11 cellular contexts compared by ENCODE assay signal in the genomic region with DNA sequence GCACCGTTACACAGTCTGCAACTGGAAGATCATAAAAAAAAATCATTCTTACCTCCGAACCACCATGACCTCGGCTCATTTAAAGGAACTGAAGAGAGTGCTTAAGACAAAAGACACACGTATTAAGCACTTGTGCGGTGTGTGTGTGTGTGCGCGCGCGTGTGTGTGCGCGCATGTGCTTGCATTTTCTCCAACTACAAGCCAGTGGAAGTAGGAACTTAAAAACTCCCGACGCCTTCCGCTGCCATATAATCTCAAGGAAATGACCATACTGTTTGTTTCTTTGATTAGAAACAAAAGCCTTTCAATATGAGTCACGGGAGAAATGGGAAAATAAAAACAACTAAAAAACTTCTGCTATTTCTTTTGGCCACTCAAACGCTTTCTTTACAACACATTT. TPM values are rescaled to one million over a fixed set of nuclear protein-coding genes. Genes with fewer than 3 reads are reported as not detected.
DNase-seq lines count a peak whose midpoint lies in the region; ATAC-seq and TF ChIP-seq lines count a peak whose summit lies in the region.
"Had no signal": no experiment of that assay in that cellular context is flagged by ENCODE, and none has a peak within 500 bp of the region (broad histone marks: within the 10 kb centered on the region; RNA-seq: fewer than 3 reads in every experiment).

No MANE protein-coding gene starts in this region.

- H3K9me3 ChIP-seq in right cardiac atrium (ENCODE audit: control insufficient read depth, low read length) = no peaks in the 10 kb centered on the region
- H3K9me3 ChIP-seq in stomach = peaks cover 0 to under 1% (median 0%) of the 10 kb centered on the region in 4 donors

- H3K4me3 ChIP-seq in right cardiac atrium (ENCODE audit: low read length) (peak overlapping the region; percentile 47), stomach (peak overlapping the region in 2 of 4 donors; percentile 9 to 21)

- ATAC-seq in activated CD8-positive, alpha-beta T cell treated with anti-CD3 and anti-CD28 coated beads for 36 hours = no peak
- peak; percentile 86 to 92 for ATAC-seq in right cardiac atrium

- H3K4me1 Mint-ChIP-seq in activated CD8-positive, alpha-beta T cell treated with anti-CD3 and anti-CD28 coated beads for 36 hours (ENCODE audit: low read depth) = peaks cover 15% of the 10 kb centered on the region
- no peaks in the 10 kb centered on the region for H3K4me1 Mint-ChIP-seq in glutamatergic neuron (ENCODE audit: low read depth, unreplicated experiment)

- CTCF ChIA-PET in activated CD8-positive, alpha-beta T cell treated with anti-CD3 and anti-CD28 coated beads for 36 hours (lab: Charles Lee) = no interaction called here

- peaks cover 24% of the 10 kb centered on the region for H3K27me3 Mint-ChIP-seq in activated CD8-positive, alpha-beta T cell treated with anti-CD3 and anti-CD28 coated beads for 36 hours
- no peaks in the 10 kb centered on the region for H3K27me3 Mint-ChIP-seq in glutamatergic neuron (ENCODE audit: unreplicated experiment)

- peak overlapping the region; percentile 67 for H3K4me3 Mint-ChIP-seq in activated CD8-positive, alpha-beta T cell treated with anti-CD3 and anti-CD28 coated beads for 36 hours
- no peak overlapping the region for H3K4me3 Mint-ChIP-seq in glutamatergic neuron (ENCODE audit: unreplicated experiment)
- H3K4me3 Mint-ChIP-seq: mesothelial cell of epicardium had no signal

- peak; percentile 47 to 49 for DNase-seq in NOMO-1 (lab: John Stamatoyannopoulos, UW; ENCODE audit: unreplicated experiment in 2 of 2)
- DNase-seq in NOMO-1 treated with dmso at 0.1 percent for 144 hours (lab: John Stamatoyannopoulos, UW; ENCODE audit: unreplicated experiment) = no peak
- DNase-seq in activated CD8-positive, alpha-beta T cell treated with anti-CD3 and anti-CD28 coated beads for 36 hours = no peak
- peak; percentile 61 to 83 (median 80) for DNase-seq in right cardiac atrium
- no peak for DNase-seq in stomach
- DNase-seq in superior temporal gyrus (ENCODE audit: extremely low spot score) = no peak
- no peak for DNase-seq in ureter (ENCODE audit: low spot score)
- DNase-seq in glutamatergic neuron = no peak
- DNase-seq: 8988T, NCI-H1694 had no signal

- WGBS in right cardiac atrium = 54% methylated on average over 16 of the region's 16 CpGs
- 58 to 71% (median 66%) methylated on average over 16 of the region's 16 CpGs for WGBS in stomach, 5 donors

- H3K9me3 Mint-ChIP-seq in activated CD8-positive, alpha-beta T cell treated with anti-CD3 and anti-CD28 coated beads for 36 hours = no peaks in the 10 kb centered on the region
- peaks cover 3% of the 10 kb centered on the region for H3K9me3 Mint-ChIP-seq in glutamatergic neuron (ENCODE audit: unreplicated experiment)
- H3K9me3 Mint-ChIP-seq: mesothelial cell of epicardium had no signal

- no peaks in the 10 kb centered on the region for H3K36me3 Mint-ChIP-seq in activated CD8-positive, alpha-beta T cell treated with anti-CD3 and anti-CD28 coated beads for 36 hours (ENCODE audit: low read depth)
- H3K36me3 Mint-ChIP-seq in glutamatergic neuron (ENCODE audit: unreplicated experiment) = no peaks in the 10 kb centered on the region
- H3K36me3 Mint-ChIP-seq: mesothelial cell of epicardium had no signal

- TF ChIP-seq CTCF in activated CD8-positive, alpha-beta T cell treated with anti-CD3 and anti-CD28 coated beads for 36 hours (IDR thresholded peaks at IDR 0.05) = no peak
- TF ChIP-seq CTCF in stomach (IDR thresholded peaks at IDR 0.05) = no peak
- no peak for TF ChIP-seq CTCF in glutamatergic neuron (IDR thresholded peaks at IDR 0.05; ENCODE audit: partially characterized antibody, unreplicated experiment)

- TF ChIP-seq POLR2A in stomach (IDR thresholded peaks at IDR 0.05) = no peak

- intact Hi-C loops in activated CD8-positive, alpha-beta T cell treated with anti-CD3 and anti-CD28 coated beads for 36 hours (cut with micrococcal nuclease) = no loop called here
- intact Hi-C loops in right cardiac atrium (cut with DNase I) = no loop called here
- intact Hi-C loops in stomach (cut with DNase I; ENCODE audit: low total_unique reads) = no loop called here

- no peaks in the 10 kb centered on the region for H3K27me3 ChIP-seq in right cardiac atrium (ENCODE audit: control insufficient read depth, insufficient read depth)
- no peaks in the 10 kb centered on the region for H3K27me3 ChIP-seq in stomach

- H3K4me1 ChIP-seq in right cardiac atrium (ENCODE audit: control insufficient read depth, insufficient read depth, low read length) (peaks cover 5% of the 10 kb centered on the region), stomach (peaks cover 0 to 10% (median 0%) of the 10 kb centered on the region in 4 donors)

- H3K27ac ChIP-seq in right cardiac atrium (ENCODE audit: low read length) (peak overlapping the region; percentile 6), stomach (peak overlapping the region in 3 of 5 donors; percentile 2 to 69 (median 40))

- TF ChIP-seq EP300 in stomach (IDR thresholded peaks at IDR 0.05) = no peak

- POLR2A ChIA-PET in activated CD8-positive, alpha-beta T cell treated with anti-CD3 and anti-CD28 coated beads for 36 hours (lab: Charles Lee) = no interaction called here

- no peaks in the 10 kb centered on the region for H3K36me3 ChIP-seq in stomach

- no peak overlapping the region for H3K27ac Mint-ChIP-seq in activated CD8-positive, alpha-beta T cell treated with anti-CD3 and anti-CD28 coated beads for 36 hours
- H3K27ac Mint-ChIP-seq in glutamatergic neuron (ENCODE audit: unreplicated experiment) = no peak overlapping the region
- H3K27ac Mint-ChIP-seq: mesothelial cell of epicardium had no signal

RNA-seq across cellular contexts. Expression of gene FRMD4B, which starts 32.4 kb away (rescaled TPM):
- total RNA-seq in activated CD8-positive, alpha-beta T cell treated with anti-CD3 and anti-CD28 coated beads for 36 hours = 10 to 100 TPM; 11.7 to 11.8 TPM
- total RNA-seq in right cardiac atrium = 10 to 100 TPM; 28.5 to 42.1 (median 31.2) TPM
- polyA plus RNA-seq in right cardiac atrium = 8.8 TPM
- 10 to 100 TPM in 4 of 5 donors, 1 to 10 TPM in 1; 5.3 to 35.6 (median 28.8) TPM for total RNA-seq in stomach
- polyA plus RNA-seq in stomach = 10 to 100 TPM in 1 of 3 donors, 1 to 10 TPM in 2; 5.2 to 17.7 (median 8.2) TPM
- total RNA-seq in ureter = 28.6 TPM
- total RNA-seq in glutamatergic neuron (ENCODE audit: unreplicated experiment) = 3.9 TPM

Comparison
In these comparisons a context has a peak if more than half of its experiments do, and no peak if none do; other contexts are left out.
1. DNase-seq: peak in NOMO-1 (2 of 2) and right cardiac atrium (3 of 3); none in NOMO-1 treated with dmso at 0.1 percent for 144 hours (single experiment), activated CD8-positive, alpha-beta T cell treated with anti-CD3 and anti-CD28 coated beads for 36 hours (single experiment), stomach (single experiment), superior temporal gyrus (single experiment), ureter (single experiment) and glutamatergic neuron (single experiment).